In the genomic region with DNA sequence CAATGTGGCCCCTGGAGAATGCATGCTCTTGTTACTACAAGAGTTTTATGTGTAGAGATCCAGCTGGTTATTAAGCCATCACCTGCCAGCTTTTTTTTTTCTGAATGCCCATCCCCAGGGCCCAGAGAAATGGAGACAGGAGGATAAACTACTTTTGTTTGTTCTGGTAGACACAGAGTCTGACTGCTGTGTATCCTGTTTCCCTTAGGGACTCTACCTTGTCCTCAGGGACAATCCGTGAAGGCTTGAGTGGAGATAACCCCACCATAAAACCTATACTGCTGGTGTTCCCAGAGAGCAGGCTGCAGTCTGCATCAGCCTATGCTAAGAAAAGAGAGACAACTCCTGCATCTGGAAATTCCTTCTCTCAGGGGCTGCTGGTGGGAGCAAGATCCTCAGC, we compare ENCODE assay signal across 21 cellular contexts. TPM values are rescaled to one million over a fixed set of nuclear protein-coding genes. Genes with fewer than 3 reads are reported as not detected.
DNase-seq lines count a peak whose midpoint lies in the region; ATAC-seq lines count a peak whose summit lies in the region.
"Had no signal": no experiment of that assay in that cellular context is flagged by ENCODE, and none has a peak within 500 bp of the region (broad histone marks: within the 10 kb centered on the region; RNA-seq: fewer than 3 reads in every experiment).

Gene OR2A5 (plus strand): TSS at position 301 of the 400 bp plus-strand sequence. CDS start 1,454 bp downstream, outside the sequence.

- H3K4me1 Mint-ChIP-seq in activated naive CD4-positive, alpha-beta T cell treated with anti-CD3 and anti-CD28 coated beads for 36 hours (ENCODE audit: low read depth): no peaks in the 10 kb centered on the region
- H3K4me1 Mint-ChIP-seq: B cell, T-cell had no signal

- DNase-seq in NCI-H1417 (lab: John Stamatoyannopoulos, UW): peak in 2 of 3 experiments; percentile 35 to 54
- DNase-seq in NCI-H1417 treated with DMSO at 0.1 percent for 48 hours (lab: John Stamatoyannopoulos, UW): no peak
- DNase-seq in NCI-H1436 (lab: John Stamatoyannopoulos, UW): peak; percentile 68
- peak; percentile 34 for DNase-seq in NCI-H69 (lab: John Stamatoyannopoulos, UW)
- no peak for DNase-seq in activated T-cell treated with anti-CD3 and anti-CD28 coated beads, Interleukin-2, amount 50 U/mL, for 48 hours
- no peak for DNase-seq in occipital lobe (lab: John Stamatoyannopoulos, UW)
- no peak for DNase-seq in activated naive CD4-positive, alpha-beta T cell treated with anti-CD3 and anti-CD28 coated beads for 36 hours
- DNase-seq: 8988T, DMS 273 treated with DMSO at 0.1 percent for 48 hours, EL, NCI-H187, NCI-H2171, NCI-H446 treated with DMSO at 0.1 percent for 48 hours, RPMI8226, SHP77 treated with DMSO at 0.1 percent for 48 hours, T-cell had no signal

- no peak for ATAC-seq in GM18517 (IDR thresholded peaks at IDR 0.05; ENCODE audit: unreplicated experiment)
- ATAC-seq: HepG2, SK-N-SH treated with all-trans-retinoic acid at 6 μM for 48 hours, T-cell had no signal

- intact Hi-C loops in activated naive CD4-positive, alpha-beta T cell treated with anti-CD3 and anti-CD28 coated beads for 36 hours (cut with micrococcal nuclease): no loop called here

- no peak within 1 kb of the TSS for H3K27ac Mint-ChIP-seq in activated naive CD4-positive, alpha-beta T cell treated with anti-CD3 and anti-CD28 coated beads for 36 hours
- H3K27ac Mint-ChIP-seq: B cell, T-cell had no signal

- CTCF ChIA-PET in activated naive CD4-positive, alpha-beta T cell treated with anti-CD3 and anti-CD28 coated beads for 36 hours (lab: Charles Lee): no interaction called here

- peaks cover 7% of the 10 kb centered on the region for H3K27me3 Mint-ChIP-seq in activated naive CD4-positive, alpha-beta T cell treated with anti-CD3 and anti-CD28 coated beads for 36 hours (ENCODE audit: low read depth)
- H3K27me3 Mint-ChIP-seq: B cell had no signal

- no peak within 1 kb of the TSS for H3K4me3 Mint-ChIP-seq in activated naive CD4-positive, alpha-beta T cell treated with anti-CD3 and anti-CD28 coated beads for 36 hours
- H3K4me3 Mint-ChIP-seq: B cell, T-cell had no signal

- no peaks in the 10 kb centered on the region for H3K9me3 Mint-ChIP-seq in activated naive CD4-positive, alpha-beta T cell treated with anti-CD3 and anti-CD28 coated beads for 36 hours
- H3K9me3 Mint-ChIP-seq: T-cell had no signal

- no peaks in the 10 kb centered on the region for H3K36me3 Mint-ChIP-seq in activated naive CD4-positive, alpha-beta T cell treated with anti-CD3 and anti-CD28 coated beads for 36 hours (ENCODE audit: low read depth)
- H3K36me3 Mint-ChIP-seq: T-cell had no signal

RNA-seq across cellular contexts. Expression of gene OR2A5, which starts in this region (rescaled TPM):
- not detected for total RNA-seq in occipital lobe
- not detected for total RNA-seq in activated naive CD4-positive, alpha-beta T cell treated with anti-CD3 and anti-CD28 coated beads for 36 hours
- total RNA-seq: B cell, H1, HepG2, T-cell had no signal

Comparison
In these comparisons a context has a peak if more than half of its experiments do, and no peak if none do; other contexts are left out.
1. DNase-seq: peak in NCI-H1417 (2 of 3), NCI-H1436 (single experiment) and NCI-H69 (single experiment); none in NCI-H1417 treated with DMSO at 0.1 percent for 48 hours (single experiment), activated T-cell treated with anti-CD3 and anti-CD28 coated beads, Interleukin-2, amount 50 U/mL, for 48 hours (0 of 2), occipital lobe (single experiment) and activated naive CD4-positive, alpha-beta T cell treated with anti-CD3 and anti-CD28 coated beads for 36 hours (single experiment).